Comparison of ENCODE assay signal across 15 cellular contexts in the genomic region with DNA sequence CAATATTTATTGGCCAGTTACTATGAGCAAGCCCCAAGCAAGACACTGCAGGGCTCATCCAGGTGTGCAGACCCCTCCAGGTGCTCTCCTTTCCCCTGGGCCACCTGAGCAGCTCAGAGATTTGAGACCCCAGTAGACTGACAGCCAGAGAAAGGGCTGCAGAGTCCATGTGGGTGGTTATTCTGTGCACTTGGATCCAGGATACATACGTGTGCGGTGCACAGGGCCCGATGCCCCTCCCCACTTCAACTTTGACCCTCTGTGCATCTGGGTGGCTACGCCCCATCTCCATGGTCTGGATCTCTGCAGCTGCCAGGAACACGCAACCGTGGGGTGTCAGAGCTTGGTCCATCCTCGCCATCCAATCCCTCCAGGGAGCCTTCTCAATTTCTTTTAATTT.
DNase-seq lines count a peak whose midpoint lies in the region; ATAC-seq and TF ChIP-seq lines count a peak whose summit lies in the region.
"Had no signal": no experiment of that assay in that cellular context is flagged by ENCODE, and none has a peak within 500 bp of the region (broad histone marks: within the 10 kb centered on the region; RNA-seq: fewer than 3 reads in every experiment).

No MANE protein-coding gene starts in this region.

- intact Hi-C loops in CD14-positive monocyte (cut with micrococcal nuclease) (no loop called here), sciatic nerve (cut with DNase I) (no loop called here)

- H3K9me3 Mint-ChIP-seq in CD14-positive monocyte, result peaks cover 0 to 2% (median 0%) of the 10 kb centered on the region in 7 donors
- no peaks in the 10 kb centered on the region for H3K9me3 Mint-ChIP-seq in endothelial cell (ENCODE audit: unreplicated experiment)
- H3K9me3 Mint-ChIP-seq: CD4-positive, alpha-beta T cell had no signal

- H3K4me1 Mint-ChIP-seq in CD14-positive monocyte, result peaks cover 81% of the 10 kb centered on the region
- H3K4me1 Mint-ChIP-seq in endothelial cell (ENCODE audit: unreplicated experiment), result peaks cover 68% of the 10 kb centered on the region

- no peak overlapping the region for H3K4me3 Mint-ChIP-seq in CD14-positive monocyte
- peak overlapping the region; percentile 72 for H3K4me3 Mint-ChIP-seq in endothelial cell (ENCODE audit: unreplicated experiment)
- H3K4me3 Mint-ChIP-seq: CD4-positive, alpha-beta T cell had no signal

- peak overlapping the region; percentile 97 to 100 (median 98) for H3K27ac Mint-ChIP-seq in CD14-positive monocyte
- no peak overlapping the region for H3K27ac Mint-ChIP-seq in endothelial cell (ENCODE audit: unreplicated experiment)
- H3K27ac Mint-ChIP-seq: CD4-positive, alpha-beta T cell had no signal

- peak; percentile 45 for DNase-seq in activated effector memory CD4-positive, alpha-beta T cell treated with anti-CD3 and anti-CD28 coated beads, Interleukin-2, amount 50 U/mL, for 16 hours
- no peak for DNase-seq in activated effector memory CD4-positive, alpha-beta T cell treated with Interleukin-2 at 50 U/mL for 16 hours
- DNase-seq in CD14-positive monocyte (ENCODE audit: low spot score) (no peak), endothelial cell (ENCODE audit: low spot score) (no peak), sciatic nerve (ENCODE audit: low spot score) (peak; percentile 45), NCI-H774 (lab: John Stamatoyannopoulos, UW) (no peak), foreskin melanocyte (no peak)
- DNase-seq: BE2C; CD4-positive, alpha-beta T cell; KBM-7; NCI-H2029; NCI-H526 treated with DMSO at 0.1 percent for 48 hours; RPMI8226; SHP77 treated with DMSO at 0.1 percent for 48 hours had no signal

- peaks cover 92 to 96% of the 10 kb centered on the region in 2 donors for H3K36me3 Mint-ChIP-seq in CD14-positive monocyte
- H3K36me3 Mint-ChIP-seq in endothelial cell (ENCODE audit: low read depth, unreplicated experiment), result peaks cover 69% of the 10 kb centered on the region

- H3K27me3 Mint-ChIP-seq in CD14-positive monocyte (ENCODE audit: low read depth in 3 of 3) (peaks cover 0 to 14% (median 0%) of the 10 kb centered on the region in 3 donors), endothelial cell (ENCODE audit: unreplicated experiment) (peaks cover 13% of the 10 kb centered on the region)
- H3K27me3 Mint-ChIP-seq: CD4-positive, alpha-beta T cell had no signal

- ATAC-seq in sciatic nerve (no peak), HG03565 (IDR thresholded peaks at IDR 0.05; ENCODE audit: unreplicated experiment) (no peak)

- TF ChIP-seq CTCF in CD14-positive monocyte (IDR thresholded peaks at IDR 0.05) (no peak), endothelial cell (IDR thresholded peaks at IDR 0.05; ENCODE audit: unreplicated experiment) (no peak)

Comparison
In these comparisons a context has a peak if more than half of its experiments do, and no peak if none do; other contexts are left out.
1. DNase-seq: peak in activated effector memory CD4-positive, alpha-beta T cell treated with anti-CD3 and anti-CD28 coated beads, Interleukin-2, amount 50 U/mL, for 16 hours (single experiment) and sciatic nerve (single experiment); none in activated effector memory CD4-positive, alpha-beta T cell treated with Interleukin-2 at 50 U/mL for 16 hours (single experiment), CD14-positive monocyte (single experiment), endothelial cell (single experiment), NCI-H774 (single experiment) and foreskin melanocyte (single experiment).